15 cellular contexts compared by ENCODE assay signal in genomic region chr1:172005856-172006255, GRCh38.
DNase-seq lines count a peak whose midpoint lies in the region; ATAC-seq and TF ChIP-seq lines count a peak whose summit lies in the region.
"Had no signal": no experiment of that assay in that cellular context is flagged by ENCODE, and none has a peak within 500 bp of the region (broad histone marks: within the 10 kb centered on the region; RNA-seq: fewer than 3 reads in every experiment).

No MANE protein-coding gene starts in this region.

- peaks cover 3% of the 10 kb centered on the region for H3K9me3 Mint-ChIP-seq in progenitor cell of endocrine pancreas (ENCODE audit: low read depth)
- peaks cover 0 to 2% of the 10 kb centered on the region in 2 donors for H3K9me3 Mint-ChIP-seq in activated T-cell treated with anti-CD3 and anti-CD28 coated beads, Interleukin-2, amount 50 U/mL, for 72 hours
- peaks cover 2 to 4% of the 10 kb centered on the region in 2 donors for H3K9me3 Mint-ChIP-seq in stimulated activated naive B cell treated with anti-CD40 and anti-IgM and Interleukin-4, amounts not matched to agents 10 μg/mL and 1 μg/mL and 100 μg/mL, for 72 hours

- H3K27ac ChIP-seq in tibial nerve: no peak overlapping the region

- no peaks in the 10 kb centered on the region for H3K27me3 ChIP-seq in tibial nerve

- 67 to 90% methylated on average over 1 of the region's 1 CpG for WGBS in tibial nerve, 2 donors

- peaks cover 0 to 9% (median 0%) of the 10 kb centered on the region in 4 donors for H3K9me3 ChIP-seq in tibial nerve

- TF ChIP-seq POLR2A in tibial nerve (IDR thresholded peaks at IDR 0.05): no peak

- ATAC-seq in activated T-cell treated with anti-CD3 and anti-CD28 coated beads, Interleukin-2, amount 50 U/mL, for 72 hours (replicated peaks in 1 of 2): no peak
- ATAC-seq in stimulated activated naive B cell treated with anti-CD40 and anti-IgM and Interleukin-4, amounts not matched to agents 10 μg/mL and 1 μg/mL and 100 μg/mL, for 72 hours (replicated peaks): no peak
- no peak for ATAC-seq in esophagus mucosa
- ATAC-seq: activated CD4-positive, CD25-positive, alpha-beta regulatory T cell treated with anti-CD3 and anti-CD28 coated beads, Interleukin-2, amount 50 U/mL, for 24 hours; stimulated activated memory B cell treated with anti-CD40 and anti-IgM and Interleukin-4, amounts not matched to agents 10 μg/mL and 1 μg/mL and 100 μg/mL, for 72 hours had no signal

- H3K4me3 Mint-ChIP-seq in progenitor cell of endocrine pancreas (ENCODE audit: low read depth): no peak overlapping the region
- H3K4me3 Mint-ChIP-seq in activated T-cell treated with anti-CD3 and anti-CD28 coated beads, Interleukin-2, amount 50 U/mL, for 72 hours: no peak overlapping the region
- no peak overlapping the region for H3K4me3 Mint-ChIP-seq in stimulated activated naive B cell treated with anti-CD40 and anti-IgM and Interleukin-4, amounts not matched to agents 10 μg/mL and 1 μg/mL and 100 μg/mL, for 72 hours
- H3K4me3 Mint-ChIP-seq: CD14-positive monocyte; stimulated activated memory B cell treated with anti-CD40 and anti-IgM and Interleukin-4, amounts not matched to agents 10 μg/mL and 1 μg/mL and 100 μg/mL, for 72 hours had no signal

- H3K4me1 Mint-ChIP-seq in progenitor cell of endocrine pancreas (ENCODE audit: low read depth): peaks cover 9% of the 10 kb centered on the region
- no peaks in the 10 kb centered on the region for H3K4me1 Mint-ChIP-seq in activated T-cell treated with anti-CD3 and anti-CD28 coated beads, Interleukin-2, amount 50 U/mL, for 72 hours (ENCODE audit: low read depth)
- no peaks in the 10 kb centered on the region for H3K4me1 Mint-ChIP-seq in stimulated activated naive B cell treated with anti-CD40 and anti-IgM and Interleukin-4, amounts not matched to agents 10 μg/mL and 1 μg/mL and 100 μg/mL, for 72 hours

- no peaks in the 10 kb centered on the region for H3K27me3 Mint-ChIP-seq in progenitor cell of endocrine pancreas
- no peaks in the 10 kb centered on the region for H3K27me3 Mint-ChIP-seq in activated T-cell treated with anti-CD3 and anti-CD28 coated beads, Interleukin-2, amount 50 U/mL, for 72 hours (ENCODE audit: low read depth)
- no peaks in the 10 kb centered on the region for H3K27me3 Mint-ChIP-seq in stimulated activated naive B cell treated with anti-CD40 and anti-IgM and Interleukin-4, amounts not matched to agents 10 μg/mL and 1 μg/mL and 100 μg/mL, for 72 hours
- H3K27me3 Mint-ChIP-seq: stimulated activated memory B cell treated with anti-CD40 and anti-IgM and Interleukin-4, amounts not matched to agents 10 μg/mL and 1 μg/mL and 100 μg/mL, for 72 hours had no signal

- DNase-seq in ELR (ENCODE audit: low read depth): peak; percentile 72
- peak; percentile 81 for DNase-seq in RPMI7951 (ENCODE audit: low read depth)
- peak; percentile 76 to 78 for DNase-seq in foreskin fibroblast
- DNase-seq in progenitor cell of endocrine pancreas (ENCODE audit: low spot score, unreplicated experiment): no peak
- no peak for DNase-seq in activated T-cell treated with anti-CD3 and anti-CD28 coated beads, Interleukin-2, amount 50 U/mL, for 72 hours
- DNase-seq in stimulated activated naive B cell treated with anti-CD40 and anti-IgM and Interleukin-4, amounts not matched to agents 10 μg/mL and 1 μg/mL and 100 μg/mL, for 72 hours: no peak
- DNase-seq in tibial nerve (ENCODE audit: low spot score in 2 of 2): no peak
- DNase-seq: dermis blood vessel endothelial cell; NCI-H1105; NCI-H345; stimulated activated CD4-positive, alpha-beta T cell treated with anti-CD3 and anti-CD28 coated beads, Interleukin-4, amount 100 ng/mL, for 1 hour had no signal

- TF ChIP-seq CTCF in foreskin fibroblast (IDR thresholded peaks at IDR 0.05; ENCODE audit: low read depth, low read length) (no peak), progenitor cell of endocrine pancreas (IDR thresholded peaks at IDR 0.05; ENCODE audit: unreplicated experiment) (no peak), tibial nerve (IDR thresholded peaks at IDR 0.05) (no peak)

- no peaks in the 10 kb centered on the region for H3K36me3 Mint-ChIP-seq in progenitor cell of endocrine pancreas (ENCODE audit: insufficient read depth)
- peaks cover 1 to 3% of the 10 kb centered on the region in 2 donors for H3K36me3 Mint-ChIP-seq in activated T-cell treated with anti-CD3 and anti-CD28 coated beads, Interleukin-2, amount 50 U/mL, for 72 hours (ENCODE audit: insufficient read depth in 2 of 2)
- peaks cover 1 to 4% of the 10 kb centered on the region in 2 donors for H3K36me3 Mint-ChIP-seq in stimulated activated naive B cell treated with anti-CD40 and anti-IgM and Interleukin-4, amounts not matched to agents 10 μg/mL and 1 μg/mL and 100 μg/mL, for 72 hours
- H3K36me3 Mint-ChIP-seq: CD14-positive monocyte had no signal

- H3K4me3 ChIP-seq in foreskin fibroblast (ENCODE audit: low read depth in 1 of 2, low read length in 2 of 2): no peak overlapping the region
- no peak overlapping the region for H3K4me3 ChIP-seq in tibial nerve

- no peaks in the 10 kb centered on the region for H3K36me3 ChIP-seq in tibial nerve

- TF ChIP-seq EP300 in tibial nerve (IDR thresholded peaks at IDR 0.05): no peak

- H3K27ac Mint-ChIP-seq in progenitor cell of endocrine pancreas: peak overlapping the region; percentile 6
- no peak overlapping the region for H3K27ac Mint-ChIP-seq in activated T-cell treated with anti-CD3 and anti-CD28 coated beads, Interleukin-2, amount 50 U/mL, for 72 hours
- no peak overlapping the region for H3K27ac Mint-ChIP-seq in stimulated activated naive B cell treated with anti-CD40 and anti-IgM and Interleukin-4, amounts not matched to agents 10 μg/mL and 1 μg/mL and 100 μg/mL, for 72 hours
- H3K27ac Mint-ChIP-seq: CD14-positive monocyte; stimulated activated memory B cell treated with anti-CD40 and anti-IgM and Interleukin-4, amounts not matched to agents 10 μg/mL and 1 μg/mL and 100 μg/mL, for 72 hours had no signal

- peaks cover 0 to 16% (median 0%) of the 10 kb centered on the region in 4 donors for H3K4me1 ChIP-seq in tibial nerve

Comparison
In these comparisons a context has a peak if more than half of its experiments do, and no peak if none do; other contexts are left out.
1. DNase-seq: peak in ELR (single experiment), RPMI7951 (single experiment) and foreskin fibroblast (2 of 2); none in progenitor cell of endocrine pancreas (single experiment), activated T-cell treated with anti-CD3 and anti-CD28 coated beads, Interleukin-2, amount 50 U/mL, for 72 hours (0 of 2), stimulated activated naive B cell treated with anti-CD40 and anti-IgM and Interleukin-4, amounts not matched to agents 10 μg/mL and 1 μg/mL and 100 μg/mL, for 72 hours (single experiment) and tibial nerve (0 of 2).